1 cellular context compared by ENCODE assay signal in the genomic region with DNA sequence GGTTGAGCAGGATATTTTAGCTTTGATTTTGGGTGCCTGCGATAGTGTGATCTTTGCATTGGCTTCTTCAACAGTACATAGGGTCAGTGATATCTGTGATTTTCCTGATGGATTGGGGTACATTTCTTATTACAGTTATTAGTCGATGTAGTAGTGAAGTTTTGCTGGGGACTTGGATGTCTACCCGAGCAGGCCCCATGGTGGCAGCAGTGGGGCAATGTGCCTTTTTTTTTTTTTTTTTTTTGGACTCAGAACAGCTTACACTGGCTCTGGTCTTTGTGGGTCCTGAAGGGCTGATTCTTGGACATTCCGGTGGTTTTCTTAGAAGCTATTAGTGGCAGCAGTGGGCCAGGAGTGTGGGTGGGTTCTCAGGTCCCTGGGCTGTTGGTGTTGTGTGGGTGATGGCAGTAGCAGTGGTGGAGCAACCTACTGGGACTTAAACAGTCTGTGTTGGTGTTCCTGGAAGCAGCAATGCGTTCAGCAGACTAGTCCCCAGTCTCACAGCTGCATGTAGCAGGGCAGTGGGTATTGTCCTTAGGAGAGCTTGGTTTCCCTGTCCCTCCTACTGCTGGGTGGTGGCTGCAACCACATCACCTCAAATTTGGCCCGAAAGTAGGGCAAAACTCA.
A peak's percentile ranks its signal among the peaks of the same experiment; 100 is the strongest.
TF ChIP-seq lines count a peak whose summit lies in the region.

No MANE protein-coding gene starts in this region.

TF ChIP-seq in HepG2, 621 proteins besides CTCF, POLR2A, EP300 and RAD21:
- TF ChIP-seq RFX1 (IDR thresholded peaks at IDR 0.05), result no peak
- TF ChIP-seq ZNF362 (CRISPR knock-in tag; IDR thresholded peaks at IDR 0.05; ENCODE audit: borderline replicate concordance), result peak; percentile 93
- TF ChIP-seq ZNF431 (CRISPR knock-in tag; IDR thresholded peaks at IDR 0.05; ENCODE audit: borderline replicate concordance, low read depth), result no peak
- no peak for TF ChIP-seq TCF12 (IDR thresholded peaks at IDR 0.05)
- no peak for TF ChIP-seq TCF12 (CRISPR knock-in tag; IDR thresholded peaks at IDR 0.05)
